In the genomic region with DNA sequence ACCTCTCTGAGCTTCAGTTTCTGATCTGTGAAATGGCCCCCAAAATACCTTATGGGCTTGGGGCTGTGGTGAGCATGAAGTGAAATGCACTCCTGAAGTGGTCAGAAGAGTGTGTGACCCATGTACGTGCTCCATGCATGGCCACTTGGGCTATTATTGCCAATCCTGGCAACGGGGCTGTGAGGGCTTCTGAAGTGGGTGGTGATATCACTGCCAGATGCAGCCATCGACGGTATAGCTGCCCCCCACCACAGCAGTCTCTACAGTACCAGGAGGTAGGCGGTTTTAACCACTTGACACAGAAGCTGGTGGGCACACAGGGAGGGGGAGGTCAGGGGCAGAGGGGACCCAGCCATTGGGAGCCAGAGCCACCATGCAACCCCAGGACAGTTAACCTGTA, we compare ENCODE assay signal across 18 cellular contexts. TPM values are rescaled to one million over a fixed set of nuclear protein-coding genes. Genes with fewer than 3 reads are reported as not detected.
"Had no signal": no experiment of that assay in that cellular context is flagged by ENCODE, and none has a peak within 500 bp of the region (broad histone marks: within the 10 kb centered on the region; RNA-seq: fewer than 3 reads in every experiment).

No MANE protein-coding gene starts in this region.

RNA-seq across cellular contexts. Expression of a gene that starts 2.7 kb away (rescaled TPM):
- total RNA-seq: activated B cell treated with CpG ODN at 0.5 μM for 24 hours; activated CD4-positive, alpha-beta memory T cell treated with anti-CD3 and anti-CD28 coated beads for 36 hours; activated CD4-positive, alpha-beta T cell treated with anti-CD3 and anti-CD28 coated beads, Interleukin-2, amount 10 ng/mL, durations not matched to agents 24 days and 14 days; activated CD8-positive, alpha-beta memory T cell treated with anti-CD3 and anti-CD28 coated beads for 36 hours; activated CD8-positive, alpha-beta T cell treated with anti-CD3 and anti-CD28 coated beads for 36 hours; activated naive CD4-positive, alpha-beta T cell treated with anti-CD3 and anti-CD28 coated beads for 36 hours; activated naive CD4-positive, alpha-beta T cell treated with anti-CD3 and anti-CD28 coated beads, Interleukin-2, amount 50 U/mL, for 72 hours; activated naive CD8-positive, alpha-beta T cell treated with anti-CD3 and anti-CD28 coated beads for 36 hours; activated T-cell treated with anti-CD3 and anti-CD28 coated beads, Interleukin-2, amount 50 U/mL, for 4 hours; activated T-cell treated with anti-CD3 and anti-CD28 coated beads, Interleukin-2, amount 50 U/mL, for 72 hours; activated T-helper 1 cell treated with anti-CD3 and anti-CD28 coated beads, Interleukin-12 subunit alpha, Interleukin-12 subunit beta, Interleukin-2, Interleukin-4 antibody, amounts not matched to agents 30 ng/mL and 10 ng/mL and 1 ng/mL, durations not matched to agents 14 hours and 24 hours and 36 hours; activated T-helper 17 cell treated with anti-CD3 and anti-CD28 coated beads, Interleukin-2, amount 50 U/mL, for 72 hours; aorta; astrocyte; body of pancreas; breast epithelium; cardiac septum; T-helper 1 cell treated with Interleukin-12 subunit alpha and Interleukin-12 subunit beta and Interleukin-4 antibody, amounts not matched to agents 30 ng/mL and 1 ng/mL, for 36 hours had no signal

RNA-seq across cellular contexts. Expression of a gene that starts 16.1 kb away (rescaled TPM):
- total RNA-seq: activated B cell treated with CpG ODN at 0.5 μM for 24 hours; activated CD4-positive, alpha-beta memory T cell treated with anti-CD3 and anti-CD28 coated beads for 36 hours; activated CD4-positive, alpha-beta T cell treated with anti-CD3 and anti-CD28 coated beads, Interleukin-2, amount 10 ng/mL, durations not matched to agents 24 days and 14 days; activated CD8-positive, alpha-beta T cell treated with anti-CD3 and anti-CD28 coated beads for 36 hours; activated naive CD4-positive, alpha-beta T cell treated with anti-CD3 and anti-CD28 coated beads for 36 hours; activated naive CD4-positive, alpha-beta T cell treated with anti-CD3 and anti-CD28 coated beads, Interleukin-2, amount 50 U/mL, for 72 hours; activated T-cell treated with anti-CD3 and anti-CD28 coated beads, Interleukin-2, amount 50 U/mL, for 72 hours; activated T-helper 1 cell treated with anti-CD3 and anti-CD28 coated beads, Interleukin-12 subunit alpha, Interleukin-12 subunit beta, Interleukin-2, Interleukin-4 antibody, amounts not matched to agents 30 ng/mL and 10 ng/mL and 1 ng/mL, durations not matched to agents 14 hours and 24 hours and 36 hours; activated T-helper 17 cell treated with anti-CD3 and anti-CD28 coated beads, Interleukin-2, amount 50 U/mL, for 72 hours; cardiac septum; T-helper 1 cell treated with Interleukin-12 subunit alpha and Interleukin-12 subunit beta and Interleukin-4 antibody, amounts not matched to agents 30 ng/mL and 1 ng/mL, for 36 hours had no signal
- polyA plus RNA-seq: aorta had no signal

RNA-seq across cellular contexts. Expression of a gene that starts 33.5 kb away (rescaled TPM):
- total RNA-seq: activated CD4-positive, alpha-beta memory T cell treated with anti-CD3 and anti-CD28 coated beads for 36 hours; activated CD4-positive, alpha-beta T cell treated with anti-CD3 and anti-CD28 coated beads, Interleukin-2, amount 10 ng/mL, durations not matched to agents 24 days and 14 days; body of pancreas had no signal
